In genomic region chr11:96827164-96827563, GRCh38 we compare ENCODE assay signal across 12 cellular contexts.
DNase-seq lines count a peak whose midpoint lies in the region; TF ChIP-seq lines count a peak whose summit lies in the region.
"Had no signal": no experiment of that assay in that cellular context is flagged by ENCODE, and none has a peak within 500 bp of the region (broad histone marks: within the 10 kb centered on the region; RNA-seq: fewer than 3 reads in every experiment).

No MANE protein-coding gene starts in this region.

- H3K4me1 ChIP-seq in CD4-positive, alpha-beta memory T cell (ENCODE audit: insufficient read depth, low read length): no peaks in the 10 kb centered on the region

- TF ChIP-seq CTCF in dorsolateral prefrontal cortex (IDR thresholded peaks at IDR 0.05 in 54 of 56, conservative IDR thresholded peaks at IDR 0.05 in 2 of 56; ENCODE audit: low read depth in 1 of 56, partially characterized antibody in 56 of 56): peak in 42 of 56 donors; percentile 10 to 51 (median 26)

- peaks cover 0 to 8% (median 2%) of the 10 kb centered on the region in 8 donors for H3K9me3 Mint-ChIP-seq in CD4-positive, alpha-beta memory T cell

- intact Hi-C loops in dorsolateral prefrontal cortex (cut with DNase I): no loop called here
- intact Hi-C loops in CD4-positive, alpha-beta memory T cell (cut with micrococcal nuclease): no loop called here

- H3K4me3 ChIP-seq in dorsolateral prefrontal cortex: no peak overlapping the region
- no peak overlapping the region for H3K4me3 ChIP-seq in CD4-positive, alpha-beta memory T cell (ENCODE audit: low read length in 2 of 2)

- no peaks in the 10 kb centered on the region for H3K9me3 ChIP-seq in CD4-positive, alpha-beta memory T cell (ENCODE audit: control insufficient read depth in 1 of 2, low read length in 2 of 2)

- CTCF ChIA-PET in CD4-positive, alpha-beta memory T cell (lab: Charles Lee; ENCODE audit: partially characterized antibody): no interaction called here

- H3K27me3 Mint-ChIP-seq in CD4-positive, alpha-beta memory T cell: no peaks in the 10 kb centered on the region

- no peaks in the 10 kb centered on the region for H3K4me1 Mint-ChIP-seq in CD4-positive, alpha-beta memory T cell

- H3K4me3 Mint-ChIP-seq in CD4-positive, alpha-beta memory T cell: no peak overlapping the region

- H3K36me3 ChIP-seq in CD4-positive, alpha-beta memory T cell (ENCODE audit: insufficient read depth, low read length): no peaks in the 10 kb centered on the region

- no peak overlapping the region for H3K27ac Mint-ChIP-seq in CD4-positive, alpha-beta memory T cell

- H3K36me3 Mint-ChIP-seq in CD4-positive, alpha-beta memory T cell: no peaks in the 10 kb centered on the region

- H3K27ac ChIP-seq in dorsolateral prefrontal cortex: no peak overlapping the region
- no peak overlapping the region for H3K27ac ChIP-seq in CD4-positive, alpha-beta memory T cell (ENCODE audit: low read depth, low read length)

- POLR2A ChIA-PET in CD4-positive, alpha-beta memory T cell (lab: Charles Lee; ENCODE audit: partially characterized antibody): no interaction called here

- no peaks in the 10 kb centered on the region for H3K27me3 ChIP-seq in dorsolateral prefrontal cortex
- no peaks in the 10 kb centered on the region for H3K27me3 ChIP-seq in CD4-positive, alpha-beta memory T cell (ENCODE audit: insufficient read depth, low read length)

- peak; percentile 50 for DNase-seq in D341Med (ENCODE audit: low spot score)
- peak; percentile 49 for DNase-seq in NCI-H2171 treated with DMSO at 0.1 percent for 48 hours (lab: John Stamatoyannopoulos, UW)
- peak in 1 of 10 donors; percentile 12 for DNase-seq in dorsolateral prefrontal cortex
- peak; percentile 3 for DNase-seq in medulla oblongata (ENCODE audit: extremely low spot score)
- no peak for DNase-seq in CD4-positive, alpha-beta memory T cell
- DNase-seq in stimulated activated CD4-positive, alpha-beta T cell treated with anti-CD3 and anti-CD28 coated beads, Interleukin-2, amount 100 ng/mL, for 24 hours: no peak
- DNase-seq in NCI-H1694 treated with DMSO at 0.1 percent for 48 hours (lab: John Stamatoyannopoulos, UW): no peak
- DNase-seq in 8988T: no peak
- DNase-seq: activated naive CD4-positive, alpha-beta T cell; islet precursor cell; Kasumi-1; retina had no signal

Comparison
In these comparisons a context has a peak if more than half of its experiments do, and no peak if none do; other contexts are left out.
1. DNase-seq: peak in D341Med (single experiment), NCI-H2171 treated with DMSO at 0.1 percent for 48 hours (single experiment) and medulla oblongata (single experiment); none in CD4-positive, alpha-beta memory T cell (0 of 5), stimulated activated CD4-positive, alpha-beta T cell treated with anti-CD3 and anti-CD28 coated beads, Interleukin-2, amount 100 ng/mL, for 24 hours (0 of 2), NCI-H1694 treated with DMSO at 0.1 percent for 48 hours (single experiment) and 8988T (single experiment).